Comparison of ENCODE assay signal across 1 cellular context in the genomic region with DNA sequence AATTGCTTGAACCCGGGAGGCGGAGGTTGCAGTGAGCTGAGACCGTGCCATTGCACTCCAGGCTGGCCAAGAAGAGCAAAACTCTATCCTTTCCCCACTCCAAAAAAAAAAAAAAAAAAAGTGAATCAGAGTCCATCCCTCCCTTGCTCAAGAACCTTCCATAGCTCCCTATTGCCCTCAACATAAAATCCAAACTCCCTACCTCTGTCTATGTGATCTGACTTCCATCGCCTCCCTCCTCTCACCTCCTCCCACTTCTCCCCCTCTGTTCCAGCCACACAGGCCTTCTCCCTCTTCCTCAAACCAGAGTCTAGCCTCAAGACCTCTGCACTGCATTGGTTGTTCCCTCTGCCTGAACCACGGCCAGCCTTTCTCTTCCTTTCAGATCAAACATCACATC.
TF ChIP-seq lines count a peak whose summit lies in the region.

No MANE protein-coding gene starts in this region.

TF ChIP-seq in K562, 482 proteins besides CTCF, POLR2A, EP300 and RAD21 (continued from another document and continues in another):
- TF ChIP-seq, protein P1, sequence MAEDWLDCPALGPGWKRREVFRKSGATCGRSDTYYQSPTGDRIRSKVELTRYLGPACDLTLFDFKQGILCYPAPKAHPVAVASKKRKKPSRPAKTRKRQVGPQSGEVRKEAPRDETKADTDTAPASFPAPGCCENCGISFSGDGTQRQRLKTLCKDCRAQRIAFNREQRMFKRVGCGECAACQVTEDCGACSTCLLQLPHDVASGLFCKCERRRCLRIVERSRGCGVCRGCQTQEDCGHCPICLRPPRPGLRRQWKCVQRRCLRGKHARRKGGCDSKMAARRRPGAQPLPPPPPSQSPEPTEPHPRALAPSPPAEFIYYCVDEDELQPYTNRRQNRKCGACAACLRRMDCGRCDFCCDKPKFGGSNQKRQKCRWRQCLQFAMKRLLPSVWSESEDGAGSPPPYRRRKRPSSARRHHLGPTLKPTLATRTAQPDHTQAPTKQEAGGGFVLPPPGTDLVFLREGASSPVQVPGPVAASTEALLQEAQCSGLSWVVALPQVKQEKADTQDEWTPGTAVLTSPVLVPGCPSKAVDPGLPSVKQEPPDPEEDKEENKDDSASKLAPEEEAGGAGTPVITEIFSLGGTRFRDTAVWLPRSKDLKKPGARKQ (CRISPR knock-in tag; IDR thresholded peaks at IDR 0.05), result no peak
- no peak for TF ChIP-seq ETS1 (conservative IDR thresholded peaks at IDR 0.05; ENCODE audit: control insufficient read depth, low read depth, low read length)
- TF ChIP-seq SP2 (IDR thresholded peaks at IDR 0.05; ENCODE audit: extremely low read depth, low read depth, low read length, poor library complexity, severe bottlenecking), result no peak
- TF ChIP-seq ZNF77 (CRISPR knock-in tag; IDR thresholded peaks at IDR 0.05), result no peak
- no peak for TF ChIP-seq ZBTB7A (IDR thresholded peaks at IDR 0.05; ENCODE audit: borderline replicate concordance, control insufficient read depth, low read depth, low read length)
- TF ChIP-seq, protein P2, sequence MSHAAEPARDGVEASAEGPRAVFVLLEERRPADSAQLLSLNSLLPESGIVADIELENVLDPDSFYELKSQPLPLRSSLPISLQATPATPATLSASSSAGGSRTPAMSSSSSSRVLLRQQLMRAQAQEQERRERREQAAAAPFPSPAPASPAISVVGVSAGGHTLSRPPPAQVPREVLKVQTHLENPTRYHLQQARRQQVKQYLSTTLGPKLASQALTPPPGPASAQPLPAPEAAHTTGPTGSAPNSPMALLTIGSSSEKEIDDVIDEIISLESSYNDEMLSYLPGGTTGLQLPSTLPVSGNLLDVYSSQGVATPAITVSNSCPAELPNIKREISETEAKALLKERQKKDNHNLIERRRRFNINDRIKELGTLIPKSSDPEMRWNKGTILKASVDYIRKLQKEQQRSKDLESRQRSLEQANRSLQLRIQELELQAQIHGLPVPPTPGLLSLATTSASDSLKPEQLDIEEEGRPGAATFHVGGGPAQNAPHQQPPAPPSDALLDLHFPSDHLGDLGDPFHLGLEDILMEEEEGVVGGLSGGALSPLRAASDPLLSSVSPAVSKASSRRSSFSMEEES (CRISPR knock-in tag; IDR thresholded peaks at IDR 0.05), result no peak
- TF ChIP-seq MED1 (CRISPR knock-in tag; IDR thresholded peaks at IDR 0.05; ENCODE audit: borderline replicate concordance), result no peak
- no peak for TF ChIP-seq JUND (IDR thresholded peaks at IDR 0.05; ENCODE audit: borderline replicate concordance, low read depth, low read length)
- TF ChIP-seq JUND (tag; IDR thresholded peaks at IDR 0.05; ENCODE audit: borderline replicate concordance, low read depth, low read length), result no peak
- no peak for TF ChIP-seq USF1 (CRISPR knock-in tag; IDR thresholded peaks at IDR 0.05)
- TF ChIP-seq RFX5 (IDR thresholded peaks at IDR 0.05; ENCODE audit: low read depth, low read length), result no peak
- no peak for TF ChIP-seq HNRNPK (IDR thresholded peaks at IDR 0.05; ENCODE audit: low read depth, low read length, poor library complexity, severe bottlenecking)
- TF ChIP-seq GTF2F1 (IDR thresholded peaks at IDR 0.05; ENCODE audit: low read depth, low read length), result no peak
- peak; percentile 96 to 98 for TF ChIP-seq KDM1A (IDR thresholded peaks at IDR 0.05)
- no peak for TF ChIP-seq ZNF140 (CRISPR knock-in tag; IDR thresholded peaks at IDR 0.05)
- no peak for TF ChIP-seq TARDBP (IDR thresholded peaks at IDR 0.05)
- TF ChIP-seq ZNF263 (CRISPR knock-in tag; IDR thresholded peaks at IDR 0.05; ENCODE audit: borderline replicate concordance), result no peak
- TF ChIP-seq, protein P3, sequence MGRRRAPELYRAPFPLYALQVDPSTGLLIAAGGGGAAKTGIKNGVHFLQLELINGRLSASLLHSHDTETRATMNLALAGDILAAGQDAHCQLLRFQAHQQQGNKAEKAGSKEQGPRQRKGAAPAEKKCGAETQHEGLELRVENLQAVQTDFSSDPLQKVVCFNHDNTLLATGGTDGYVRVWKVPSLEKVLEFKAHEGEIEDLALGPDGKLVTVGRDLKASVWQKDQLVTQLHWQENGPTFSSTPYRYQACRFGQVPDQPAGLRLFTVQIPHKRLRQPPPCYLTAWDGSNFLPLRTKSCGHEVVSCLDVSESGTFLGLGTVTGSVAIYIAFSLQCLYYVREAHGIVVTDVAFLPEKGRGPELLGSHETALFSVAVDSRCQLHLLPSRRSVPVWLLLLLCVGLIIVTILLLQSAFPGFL (CRISPR knock-in tag; IDR thresholded peaks at IDR 0.05), result no peak
- TF ChIP-seq, protein P4, sequence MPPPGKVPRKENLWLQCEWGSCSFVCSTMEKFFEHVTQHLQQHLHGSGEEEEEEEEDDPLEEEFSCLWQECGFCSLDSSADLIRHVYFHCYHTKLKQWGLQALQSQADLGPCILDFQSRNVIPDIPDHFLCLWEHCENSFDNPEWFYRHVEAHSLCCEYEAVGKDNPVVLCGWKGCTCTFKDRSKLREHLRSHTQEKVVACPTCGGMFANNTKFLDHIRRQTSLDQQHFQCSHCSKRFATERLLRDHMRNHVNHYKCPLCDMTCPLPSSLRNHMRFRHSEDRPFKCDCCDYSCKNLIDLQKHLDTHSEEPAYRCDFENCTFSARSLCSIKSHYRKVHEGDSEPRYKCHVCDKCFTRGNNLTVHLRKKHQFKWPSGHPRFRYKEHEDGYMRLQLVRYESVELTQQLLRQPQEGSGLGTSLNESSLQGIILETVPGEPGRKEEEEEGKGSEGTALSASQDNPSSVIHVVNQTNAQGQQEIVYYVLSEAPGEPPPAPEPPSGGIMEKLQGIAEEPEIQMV (tag; conservative IDR thresholded peaks at IDR 0.05; ENCODE audit: low read depth), result no peak
- no peak for TF ChIP-seq MTA3 (IDR thresholded peaks at IDR 0.05; ENCODE audit: borderline replicate concordance)
- no peak for TF ChIP-seq ZNF785 (CRISPR knock-in tag; IDR thresholded peaks at IDR 0.05)
- no peak for TF ChIP-seq ZNF354B (CRISPR knock-in tag; IDR thresholded peaks at IDR 0.05)
- TF ChIP-seq AFF4 (CRISPR knock-in tag; IDR thresholded peaks at IDR 0.05), result no peak
- peak; percentile 50; the same call in 1 of the 2 replicates for TF ChIP-seq CC2D1A (IDR thresholded peaks at IDR 0.05)
- TF ChIP-seq, protein P5, sequence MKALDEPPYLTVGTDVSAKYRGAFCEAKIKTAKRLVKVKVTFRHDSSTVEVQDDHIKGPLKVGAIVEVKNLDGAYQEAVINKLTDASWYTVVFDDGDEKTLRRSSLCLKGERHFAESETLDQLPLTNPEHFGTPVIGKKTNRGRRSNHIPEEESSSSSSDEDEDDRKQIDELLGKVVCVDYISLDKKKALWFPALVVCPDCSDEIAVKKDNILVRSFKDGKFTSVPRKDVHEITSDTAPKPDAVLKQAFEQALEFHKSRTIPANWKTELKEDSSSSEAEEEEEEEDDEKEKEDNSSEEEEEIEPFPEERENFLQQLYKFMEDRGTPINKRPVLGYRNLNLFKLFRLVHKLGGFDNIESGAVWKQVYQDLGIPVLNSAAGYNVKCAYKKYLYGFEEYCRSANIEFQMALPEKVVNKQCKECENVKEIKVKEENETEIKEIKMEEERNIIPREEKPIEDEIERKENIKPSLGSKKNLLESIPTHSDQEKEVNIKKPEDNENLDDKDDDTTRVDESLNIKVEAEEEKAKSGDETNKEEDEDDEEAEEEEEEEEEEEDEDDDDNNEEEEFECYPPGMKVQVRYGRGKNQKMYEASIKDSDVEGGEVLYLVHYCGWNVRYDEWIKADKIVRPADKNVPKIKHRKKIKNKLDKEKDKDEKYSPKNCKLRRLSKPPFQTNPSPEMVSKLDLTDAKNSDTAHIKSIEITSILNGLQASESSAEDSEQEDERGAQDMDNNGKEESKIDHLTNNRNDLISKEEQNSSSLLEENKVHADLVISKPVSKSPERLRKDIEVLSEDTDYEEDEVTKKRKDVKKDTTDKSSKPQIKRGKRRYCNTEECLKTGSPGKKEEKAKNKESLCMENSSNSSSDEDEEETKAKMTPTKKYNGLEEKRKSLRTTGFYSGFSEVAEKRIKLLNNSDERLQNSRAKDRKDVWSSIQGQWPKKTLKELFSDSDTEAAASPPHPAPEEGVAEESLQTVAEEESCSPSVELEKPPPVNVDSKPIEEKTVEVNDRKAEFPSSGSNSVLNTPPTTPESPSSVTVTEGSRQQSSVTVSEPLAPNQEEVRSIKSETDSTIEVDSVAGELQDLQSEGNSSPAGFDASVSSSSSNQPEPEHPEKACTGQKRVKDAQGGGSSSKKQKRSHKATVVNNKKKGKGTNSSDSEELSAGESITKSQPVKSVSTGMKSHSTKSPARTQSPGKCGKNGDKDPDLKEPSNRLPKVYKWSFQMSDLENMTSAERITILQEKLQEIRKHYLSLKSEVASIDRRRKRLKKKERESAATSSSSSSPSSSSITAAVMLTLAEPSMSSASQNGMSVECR (CRISPR knock-in tag; IDR thresholded peaks at IDR 0.05), result no peak
- TF ChIP-seq SAFB (IDR thresholded peaks at IDR 0.05; ENCODE audit: borderline replicate concordance, low read depth, low read length), result no peak
- TF ChIP-seq ARID3A (IDR thresholded peaks at IDR 0.05; ENCODE audit: borderline replicate concordance, low read depth, low read length), result no peak
- no peak for TF ChIP-seq IRF9 (tag; IDR thresholded peaks at IDR 0.05)
